ENCODE assay signal across 12 cellular contexts in the genomic region with DNA sequence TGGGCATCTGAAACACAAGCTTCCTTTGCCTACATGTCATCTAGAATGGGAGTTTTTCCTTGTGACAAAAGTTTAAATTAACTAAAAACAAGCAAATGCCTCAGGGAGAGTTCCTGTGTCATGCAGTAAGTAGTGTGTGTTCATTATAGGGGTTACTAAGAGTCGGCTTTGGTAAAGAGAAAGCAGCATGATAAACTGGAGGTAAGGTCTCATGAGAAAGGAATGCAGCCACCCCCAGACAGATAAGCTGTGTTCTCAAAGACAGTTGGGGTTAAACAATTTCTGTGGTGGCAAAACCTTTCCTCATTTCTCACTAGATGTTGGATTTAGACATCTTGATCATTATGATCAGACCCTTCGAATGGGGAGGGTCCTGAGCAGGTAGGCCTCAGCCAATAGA.
DNase-seq lines count a peak whose midpoint lies in the region; ATAC-seq and TF ChIP-seq lines count a peak whose summit lies in the region.
"Had no signal": no experiment of that assay in that cellular context is flagged by ENCODE, and none has a peak within 500 bp of the region (broad histone marks: within the 10 kb centered on the region; RNA-seq: fewer than 3 reads in every experiment).

No MANE protein-coding gene starts in this region.

- H3K9me3 Mint-ChIP-seq in activated T-cell treated with anti-CD3 and anti-CD28 coated beads, Interleukin-2, amount 50 U/mL, for 72 hours = no peaks in the 10 kb centered on the region
- H3K9me3 Mint-ChIP-seq in activated T-cell treated with anti-CD3 and anti-CD28 coated beads, Interleukin-2, amount 50 U/mL, for 24 hours = no peaks in the 10 kb centered on the region
- H3K9me3 Mint-ChIP-seq in T-cell = no peaks in the 10 kb centered on the region
- peaks cover 4% of the 10 kb centered on the region in 2 donors for H3K9me3 Mint-ChIP-seq in stimulated activated naive B cell treated with anti-CD40 and anti-IgM and Interleukin-4, amounts not matched to agents 10 μg/mL and 1 μg/mL and 100 μg/mL, for 72 hours
- H3K9me3 Mint-ChIP-seq in stimulated activated naive CD8-positive, alpha-beta T cell treated with anti-CD3 and anti-CD28 coated beads, Interleukin-15, amount 100 ng/mL, for 72 hours = no peaks in the 10 kb centered on the region
- H3K9me3 Mint-ChIP-seq: CD14-positive monocyte had no signal

- TF ChIP-seq CTCF in foreskin fibroblast (IDR thresholded peaks at IDR 0.05; ENCODE audit: low read depth, low read length) = no peak

- peaks cover 13 to 15% of the 10 kb centered on the region in 2 donors for H3K36me3 Mint-ChIP-seq in activated T-cell treated with anti-CD3 and anti-CD28 coated beads, Interleukin-2, amount 50 U/mL, for 72 hours (ENCODE audit: insufficient read depth in 2 of 2)
- peaks cover 58% of the 10 kb centered on the region for H3K36me3 Mint-ChIP-seq in activated T-cell treated with anti-CD3 and anti-CD28 coated beads, Interleukin-2, amount 50 U/mL, for 24 hours (ENCODE audit: low read depth)
- peaks cover 33% of the 10 kb centered on the region for H3K36me3 Mint-ChIP-seq in T-cell
- peaks cover 48 to 54% of the 10 kb centered on the region in 2 donors for H3K36me3 Mint-ChIP-seq in stimulated activated naive B cell treated with anti-CD40 and anti-IgM and Interleukin-4, amounts not matched to agents 10 μg/mL and 1 μg/mL and 100 μg/mL, for 72 hours

- H3K4me3 ChIP-seq in foreskin fibroblast (ENCODE audit: low read depth in 1 of 2, low read length in 2 of 2) = no peak overlapping the region
- H3K4me3 ChIP-seq: stomach had no signal

- CTCF ChIA-PET in T-cell (lab: Charles Lee) = interaction anchor here in 1 of 2 donors (0.5 to 3.6 kb wide), 5 partner anchors 110 to 609 kb away, joined by 3 to 26 read pairs (median 5); no protein-coding TSS in a partner anchor

- no peak for DNase-seq in activated T-cell treated with anti-CD3 and anti-CD28 coated beads, Interleukin-2, amount 50 U/mL, for 72 hours
- no peak for DNase-seq in activated T-cell treated with anti-CD3 and anti-CD28 coated beads, Interleukin-2, amount 50 U/mL, for 24 hours
- DNase-seq in T-cell (no peak), foreskin fibroblast (peak; percentile 83 to 90)
- DNase-seq in stimulated activated naive B cell treated with anti-CD40 and anti-IgM and Interleukin-4, amounts not matched to agents 10 μg/mL and 1 μg/mL and 100 μg/mL, for 72 hours = no peak
- DNase-seq in stimulated activated naive CD8-positive, alpha-beta T cell treated with anti-CD3 and anti-CD28 coated beads, Interleukin-15, amount 100 ng/mL, for 72 hours = no peak
- DNase-seq: activated CD4-positive, alpha-beta T cell treated with anti-CD3 and anti-CD28 coated beads, Interleukin-2, amount 50 U/mL, for 48 hours; NCI-H526 treated with DMSO at 0.1 percent for 48 hours; stomach had no signal

- peak overlapping the region; percentile 34 for H3K27ac Mint-ChIP-seq in activated T-cell treated with anti-CD3 and anti-CD28 coated beads, Interleukin-2, amount 50 U/mL, for 72 hours
- H3K27ac Mint-ChIP-seq in activated T-cell treated with anti-CD3 and anti-CD28 coated beads, Interleukin-2, amount 50 U/mL, for 24 hours = no peak overlapping the region
- H3K27ac Mint-ChIP-seq in T-cell = peak overlapping the region; percentile 18 to 76
- peak overlapping the region; percentile 42 for H3K27ac Mint-ChIP-seq in stimulated activated naive B cell treated with anti-CD40 and anti-IgM and Interleukin-4, amounts not matched to agents 10 μg/mL and 1 μg/mL and 100 μg/mL, for 72 hours
- no peak overlapping the region for H3K27ac Mint-ChIP-seq in stimulated activated naive CD8-positive, alpha-beta T cell treated with anti-CD3 and anti-CD28 coated beads, Interleukin-15, amount 100 ng/mL, for 72 hours

- ATAC-seq in activated T-cell treated with anti-CD3 and anti-CD28 coated beads, Interleukin-2, amount 50 U/mL, for 72 hours (replicated peaks in 1 of 2) = no peak
- ATAC-seq in T-cell (replicated peaks in 1 of 4) = no peak
- ATAC-seq in stimulated activated naive B cell treated with anti-CD40 and anti-IgM and Interleukin-4, amounts not matched to agents 10 μg/mL and 1 μg/mL and 100 μg/mL, for 72 hours (replicated peaks) = no peak
- no peak for ATAC-seq in stimulated activated naive CD8-positive, alpha-beta T cell treated with anti-CD3 and anti-CD28 coated beads, Interleukin-15, amount 100 ng/mL, for 72 hours
- ATAC-seq in GM18858 (IDR thresholded peaks at IDR 0.05; ENCODE audit: unreplicated experiment) = no peak
- ATAC-seq in HG02588 (IDR thresholded peaks at IDR 0.05; ENCODE audit: unreplicated experiment) = no peak

- H3K27me3 Mint-ChIP-seq in activated T-cell treated with anti-CD3 and anti-CD28 coated beads, Interleukin-2, amount 50 U/mL, for 72 hours (ENCODE audit: low read depth) = no peaks in the 10 kb centered on the region
- H3K27me3 Mint-ChIP-seq in activated T-cell treated with anti-CD3 and anti-CD28 coated beads, Interleukin-2, amount 50 U/mL, for 24 hours = no peaks in the 10 kb centered on the region
- H3K27me3 Mint-ChIP-seq in T-cell = no peaks in the 10 kb centered on the region
- no peaks in the 10 kb centered on the region for H3K27me3 Mint-ChIP-seq in stimulated activated naive B cell treated with anti-CD40 and anti-IgM and Interleukin-4, amounts not matched to agents 10 μg/mL and 1 μg/mL and 100 μg/mL, for 72 hours
- no peaks in the 10 kb centered on the region for H3K27me3 Mint-ChIP-seq in stimulated activated naive CD8-positive, alpha-beta T cell treated with anti-CD3 and anti-CD28 coated beads, Interleukin-15, amount 100 ng/mL, for 72 hours

- POLR2A ChIA-PET in T-cell (lab: Charles Lee) = no interaction called here

- peak overlapping the region in 1 of 2 donors; percentile 50 for H3K4me3 Mint-ChIP-seq in activated T-cell treated with anti-CD3 and anti-CD28 coated beads, Interleukin-2, amount 50 U/mL, for 72 hours
- no peak overlapping the region for H3K4me3 Mint-ChIP-seq in activated T-cell treated with anti-CD3 and anti-CD28 coated beads, Interleukin-2, amount 50 U/mL, for 24 hours
- peak overlapping the region in 2 of 3 donors; percentile 10 to 35 for H3K4me3 Mint-ChIP-seq in T-cell
- no peak overlapping the region for H3K4me3 Mint-ChIP-seq in stimulated activated naive B cell treated with anti-CD40 and anti-IgM and Interleukin-4, amounts not matched to agents 10 μg/mL and 1 μg/mL and 100 μg/mL, for 72 hours
- H3K4me3 Mint-ChIP-seq in stimulated activated naive CD8-positive, alpha-beta T cell treated with anti-CD3 and anti-CD28 coated beads, Interleukin-15, amount 100 ng/mL, for 72 hours = peak overlapping the region in 1 of 2 donors; percentile 9
- H3K4me3 Mint-ChIP-seq: CD14-positive monocyte had no signal

- H3K4me1 Mint-ChIP-seq in activated T-cell treated with anti-CD3 and anti-CD28 coated beads, Interleukin-2, amount 50 U/mL, for 72 hours (ENCODE audit: low read depth) = peaks cover 80% of the 10 kb centered on the region
- H3K4me1 Mint-ChIP-seq in activated T-cell treated with anti-CD3 and anti-CD28 coated beads, Interleukin-2, amount 50 U/mL, for 24 hours (ENCODE audit: low read depth) = peaks cover 82% of the 10 kb centered on the region
- peaks cover 77 to 80% (median 79%) of the 10 kb centered on the region in 3 donors for H3K4me1 Mint-ChIP-seq in T-cell
- peaks cover 57 to 79% of the 10 kb centered on the region in 2 donors for H3K4me1 Mint-ChIP-seq in stimulated activated naive B cell treated with anti-CD40 and anti-IgM and Interleukin-4, amounts not matched to agents 10 μg/mL and 1 μg/mL and 100 μg/mL, for 72 hours
- peaks cover 81% of the 10 kb centered on the region for H3K4me1 Mint-ChIP-seq in stimulated activated naive CD8-positive, alpha-beta T cell treated with anti-CD3 and anti-CD28 coated beads, Interleukin-15, amount 100 ng/mL, for 72 hours

Comparison
In these comparisons a context has a peak if more than half of its experiments do, and no peak if none do; other contexts are left out.
1. H3K27ac Mint-ChIP-seq: peak in activated T-cell treated with anti-CD3 and anti-CD28 coated beads, Interleukin-2, amount 50 U/mL, for 72 hours (single experiment), T-cell (2 of 2) and stimulated activated naive B cell treated with anti-CD40 and anti-IgM and Interleukin-4, amounts not matched to agents 10 μg/mL and 1 μg/mL and 100 μg/mL, for 72 hours (single experiment); none in activated T-cell treated with anti-CD3 and anti-CD28 coated beads, Interleukin-2, amount 50 U/mL, for 24 hours (single experiment) and stimulated activated naive CD8-positive, alpha-beta T cell treated with anti-CD3 and anti-CD28 coated beads, Interleukin-15, amount 100 ng/mL, for 72 hours (0 of 2).
2. DNase-seq: peak in foreskin fibroblast (2 of 2); none in activated T-cell treated with anti-CD3 and anti-CD28 coated beads, Interleukin-2, amount 50 U/mL, for 72 hours (0 of 2), activated T-cell treated with anti-CD3 and anti-CD28 coated beads, Interleukin-2, amount 50 U/mL, for 24 hours (single experiment), T-cell (0 of 34), stimulated activated naive B cell treated with anti-CD40 and anti-IgM and Interleukin-4, amounts not matched to agents 10 μg/mL and 1 μg/mL and 100 μg/mL, for 72 hours (single experiment) and stimulated activated naive CD8-positive, alpha-beta T cell treated with anti-CD3 and anti-CD28 coated beads, Interleukin-15, amount 100 ng/mL, for 72 hours (0 of 2).
3. H3K4me3 Mint-ChIP-seq: peak in T-cell (2 of 3); none in activated T-cell treated with anti-CD3 and anti-CD28 coated beads, Interleukin-2, amount 50 U/mL, for 24 hours (single experiment) and stimulated activated naive B cell treated with anti-CD40 and anti-IgM and Interleukin-4, amounts not matched to agents 10 μg/mL and 1 μg/mL and 100 μg/mL, for 72 hours (0 of 2).